Comparison of ENCODE assay signal across 23 cellular contexts in genomic region chr2:168669151-168669550, GRCh38.
"Had no signal": no experiment of that assay in that cellular context is flagged by ENCODE, and none has a peak within 500 bp of the region (broad histone marks: within the 10 kb centered on the region; RNA-seq: fewer than 3 reads in every experiment).

No MANE protein-coding gene starts in this region.

- H2AFZ ChIP-seq: parathyroid adenoma had no signal

- H3K79me2 ChIP-seq: parathyroid adenoma had no signal

- H3K27me3 Mint-ChIP-seq: naive B cell; stimulated activated memory B cell treated with anti-CD40 and anti-IgM and Interleukin-4, amounts not matched to agents 10 μg/mL and 1 μg/mL and 100 μg/mL, for 72 hours; stimulated activated naive CD8-positive, alpha-beta T cell treated with anti-CD3 and anti-CD28 coated beads, Interleukin-15, Interleukin-2, amounts not matched to agents 100 ng/mL and 50 ng/mL, for 24 hours had no signal

- DNase-seq: dermis blood vessel endothelial cell; endodermal cell; erythroblast; immature natural killer cell; kidney; mesendoderm; naive B cell; occipital lobe; retina; right lobe of liver; spleen; stimulated activated CD4-positive, alpha-beta T cell treated with anti-CD3 and anti-CD28 coated beads, Interleukin-15, amount 100 ng/mL, for 24 hours; stimulated activated CD4-positive, alpha-beta T cell treated with anti-CD3 and anti-CD28 coated beads, Interleukin-1b, Interleukin-23, amount 100 ng/mL, for 48 hours; stimulated activated CD4-positive, alpha-beta T cell treated with anti-CD3 and anti-CD28 coated beads, Interleukin-4, amount 100 ng/mL, for 24 hours; tibial artery; upper lobe of left lung; uterus had no signal

- H3K27me3 ChIP-seq: foreskin keratinocyte, right lobe of liver, spleen, tibial artery, upper lobe of left lung, uterus had no signal

- H3K4me1 Mint-ChIP-seq: nephron; stimulated activated memory B cell treated with anti-CD40 and anti-IgM and Interleukin-4, amounts not matched to agents 10 μg/mL and 1 μg/mL and 100 μg/mL, for 72 hours had no signal

- H3K9ac ChIP-seq: parathyroid adenoma had no signal

- H3K4me3 Mint-ChIP-seq: endodermal cell; immature natural killer cell; naive B cell; nephron; stimulated activated memory B cell treated with anti-CD40 and anti-IgM and Interleukin-4, amounts not matched to agents 10 μg/mL and 1 μg/mL and 100 μg/mL, for 72 hours; stimulated activated naive CD8-positive, alpha-beta T cell treated with anti-CD3 and anti-CD28 coated beads, Interleukin-15, Interleukin-2, amounts not matched to agents 100 ng/mL and 50 ng/mL, for 24 hours had no signal

- H3K36me3 ChIP-seq: prostate gland, right lobe of liver, spleen, tibial artery, upper lobe of left lung, uterus had no signal

- H3K4me1 ChIP-seq: prostate gland, right lobe of liver, spleen, tibial artery, upper lobe of left lung, uterus had no signal

- H3K9me3 ChIP-seq: prostate gland, right lobe of liver, spleen, tibial artery, upper lobe of left lung, uterus had no signal

- H3K4me3 ChIP-seq: prostate gland, right lobe of liver, spleen, tibial artery, upper lobe of left lung, uterus had no signal

- H3K27ac Mint-ChIP-seq: endodermal cell; immature natural killer cell; nephron; stimulated activated memory B cell treated with anti-CD40 and anti-IgM and Interleukin-4, amounts not matched to agents 10 μg/mL and 1 μg/mL and 100 μg/mL, for 72 hours; stimulated activated naive CD8-positive, alpha-beta T cell treated with anti-CD3 and anti-CD28 coated beads, Interleukin-15, Interleukin-2, amounts not matched to agents 100 ng/mL and 50 ng/mL, for 24 hours had no signal

- ATAC-seq: foreskin keratinocyte; right lobe of liver; stimulated activated memory B cell treated with anti-CD40 and anti-IgM and Interleukin-4, amounts not matched to agents 10 μg/mL and 1 μg/mL and 100 μg/mL, for 72 hours had no signal

- H3K36me3 Mint-ChIP-seq: immature natural killer cell; naive B cell; stimulated activated memory B cell treated with anti-CD40 and anti-IgM and Interleukin-4, amounts not matched to agents 10 μg/mL and 1 μg/mL and 100 μg/mL, for 72 hours had no signal

- H3K27ac ChIP-seq: foreskin keratinocyte, parathyroid adenoma, prostate gland, right lobe of liver, spleen, tibial artery, upper lobe of left lung, uterus had no signal

- H3K9me3 Mint-ChIP-seq: endodermal cell; immature natural killer cell; naive B cell; nephron; stimulated activated memory B cell treated with anti-CD40 and anti-IgM and Interleukin-4, amounts not matched to agents 10 μg/mL and 1 μg/mL and 100 μg/mL, for 72 hours; stimulated activated naive CD8-positive, alpha-beta T cell treated with anti-CD3 and anti-CD28 coated beads, Interleukin-15, Interleukin-2, amounts not matched to agents 100 ng/mL and 50 ng/mL, for 24 hours had no signal
